Comparison of ENCODE assay signal across 1 cellular context in genomic region chrX:149938427-149939270, GRCh38.
A peak's percentile ranks its signal among the peaks of the same experiment; 100 is the strongest.
TF ChIP-seq lines count a peak whose summit lies in the region.

Gene EOLA2, minus strand, starts transcription at chrX:149938491. Its CDS starts 4,617 bp downstream, at chrX:149933874.

TF ChIP-seq in K562, 482 proteins besides CTCF, POLR2A, EP300 and RAD21 (continued from another document and continues in another):
- TF ChIP-seq MBD1 (CRISPR knock-in tag; IDR thresholded peaks at IDR 0.05) (no peak), TCF7 (IDR thresholded peaks at IDR 0.05; ENCODE audit: borderline replicate concordance) (no peak), ZZZ3 (IDR thresholded peaks at IDR 0.05) (0 out of 2 replicates have a peak, but pooled peaks have one; percentile 74), E2F8 (IDR thresholded peaks at IDR 0.05; ENCODE audit: low read depth, partially characterized antibody) (peak; percentile 76), HDAC2 (IDR thresholded peaks at IDR 0.05) (no peak), CREBBP (IDR thresholded peaks at IDR 0.05; ENCODE audit: low read depth, low read length) (no peak), HMGXB4 (CRISPR knock-in tag; IDR thresholded peaks at IDR 0.05) (no peak), STAT5A (IDR thresholded peaks at IDR 0.05; ENCODE audit: borderline replicate concordance, low read length) (no peak), PKNOX1 (IDR thresholded peaks at IDR 0.05) (peak; percentile 84), CREB3L1 (IDR thresholded peaks at IDR 0.05; ENCODE audit: borderline replicate concordance, low read depth) (peak; percentile 99), LEF1 (IDR thresholded peaks at IDR 0.05) (no peak), ZBTB9 (CRISPR knock-in tag; IDR thresholded peaks at IDR 0.05) (peak; percentile 89), MEF2D (tag; conservative IDR thresholded peaks at IDR 0.05; ENCODE audit: low read depth) (no peak), ZBTB40 (IDR thresholded peaks at IDR 0.05) (peak; percentile 80), ZBTB40 (CRISPR knock-in tag; IDR thresholded peaks at IDR 0.05) (no peak), ZBTB2 (IDR thresholded peaks at IDR 0.05) (peak; percentile 100), RAD51 (IDR thresholded peaks at IDR 0.05; ENCODE audit: borderline replicate concordance, low read depth) (no peak), EP400 (IDR thresholded peaks at IDR 0.05) (peak; percentile 92), GABPB1 (CRISPR knock-in tag; IDR thresholded peaks at IDR 0.05) (0 out of 2 replicates have a peak, but pooled peaks have one; percentile 44), ELF1 (tag; IDR thresholded peaks at IDR 0.05) (peak; percentile 73; the same call in 1 of the 2 replicates), CEBPG (CRISPR knock-in tag; IDR thresholded peaks at IDR 0.05) (no peak), CEBPG (tag; conservative IDR thresholded peaks at IDR 0.05 in 1 of 2, IDR thresholded peaks at IDR 0.05 in 1 of 2) (no peak), JUND (IDR thresholded peaks at IDR 0.05; ENCODE audit: borderline replicate concordance, low read depth, low read length) (peak; percentile 80), JUND (tag; IDR thresholded peaks at IDR 0.05; ENCODE audit: borderline replicate concordance, low read depth, low read length) (peak; percentile 37; the same call in 1 of the 3 replicates), MAX (CRISPR knock-in tag; IDR thresholded peaks at IDR 0.05) (0 out of 2 replicates have a peak, but pooled peaks have one; percentile 35), MYC (IDR thresholded peaks at IDR 0.05; ENCODE audit: low read depth, low read length) (peak; percentile 76), MYC (CRISPR knock-in tag; IDR thresholded peaks at IDR 0.05; ENCODE audit: borderline replicate concordance, low read depth) (no peak), RBM25 (IDR thresholded peaks at IDR 0.05; ENCODE audit: low read depth, low read length, severe bottlenecking) (no peak), ZNF3 (CRISPR knock-in tag; IDR thresholded peaks at IDR 0.05) (no peak), FOXK2 (conservative IDR thresholded peaks at IDR 0.05 in 1 of 2, IDR thresholded peaks at IDR 0.05 in 1 of 2; ENCODE audit: low read depth in 2 of 2) (peak; percentile 80 to 82; a peak in 3 of 4 replicates), ZBTB43 (CRISPR knock-in tag; IDR thresholded peaks at IDR 0.05) (no peak), ETV1 (tag; conservative IDR thresholded peaks at IDR 0.05; ENCODE audit: low read depth) (peak; percentile 77), KDM5B (IDR thresholded peaks at IDR 0.05; ENCODE audit: insufficient replicate concordance, low read depth, low read length) (peak; percentile 50), POLR2AphosphoS5 (IDR thresholded peaks at IDR 0.05; ENCODE audit: control insufficient read depth, insufficient read depth, low read depth, low read length) (peak; percentile 52; the same call in 1 of the 2 replicates), RBFOX2 (IDR thresholded peaks at IDR 0.05; ENCODE audit: low read depth, low read length) (peak; percentile 70), HDGF (IDR thresholded peaks at IDR 0.05) (0 out of 2 replicates have a peak, but pooled peaks have one; percentile 19)
